8 cellular contexts compared by ENCODE assay signal in the genomic region with DNA sequence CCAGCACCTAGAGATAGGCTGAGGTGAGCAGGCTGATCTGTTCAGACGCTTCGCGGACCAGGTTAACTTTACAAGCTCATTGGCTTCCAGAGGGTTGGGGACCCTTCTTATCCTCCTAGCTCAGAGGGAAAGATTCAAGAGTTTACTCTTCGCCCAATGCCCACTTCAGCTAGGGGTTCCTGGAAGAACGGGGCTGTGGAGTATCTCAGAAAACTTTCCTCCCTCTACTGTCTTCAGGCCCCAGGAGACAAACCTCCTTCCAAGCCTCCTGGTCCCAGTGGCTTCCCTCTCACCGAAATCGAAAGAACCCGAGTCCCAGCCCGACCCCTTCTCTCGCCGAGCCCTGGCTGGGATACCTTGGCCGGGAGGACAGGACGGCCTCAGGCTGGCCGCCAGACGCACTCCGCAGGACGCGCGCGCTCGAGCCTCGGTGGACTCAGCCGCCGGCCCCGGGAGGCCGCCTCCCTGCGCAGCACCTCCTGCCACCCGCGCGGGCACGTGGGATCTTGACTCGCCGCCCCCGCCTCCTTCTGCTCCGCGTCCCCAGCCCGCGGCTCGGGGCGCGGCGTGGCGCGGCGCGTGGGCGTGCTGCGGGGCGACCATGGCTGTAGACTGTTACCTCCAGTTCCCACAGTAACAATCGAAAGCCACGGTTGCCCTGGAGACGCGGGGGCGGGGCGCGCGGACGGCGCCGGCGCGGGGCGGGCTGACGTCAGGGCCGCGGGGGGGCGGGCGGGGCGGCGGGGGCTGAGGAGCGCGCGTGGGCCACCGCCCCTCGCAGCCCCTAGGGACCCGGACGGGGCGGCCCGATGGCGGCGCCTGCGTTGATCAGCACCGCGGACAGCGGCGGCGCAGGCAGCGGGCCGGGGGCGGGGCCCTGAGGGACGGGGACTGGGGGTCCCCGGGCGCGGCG. TPM values are rescaled to one million over a fixed set of nuclear protein-coding genes. Genes with fewer than 3 reads are reported as not detected.
A peak's percentile ranks its signal among the peaks of the same experiment; 100 is the strongest.
DNase-seq lines count a peak whose midpoint lies in the region; ATAC-seq, FAIRE-seq and TF ChIP-seq lines count a peak whose summit lies in the region.

No MANE protein-coding gene starts in this region.

- H3K4me1 ChIP-seq in A673 (ENCODE audit: insufficient read depth, low read length, poor library complexity, severe bottlenecking) (peaks cover 7% of the 10 kb centered on the region), OCI-LY7 (ENCODE audit: insufficient read depth, low read length, poor library complexity, severe bottlenecking) (peaks cover 17% of the 10 kb centered on the region), esophagus squamous epithelium (peaks cover 28 to 49% (median 32%) of the 10 kb centered on the region in 3 donors)
- H3K4me1 ChIP-seq in naive thymus-derived CD4-positive, alpha-beta T cell (ENCODE audit: control insufficient read depth in 2 of 2, insufficient read depth in 2 of 2, low read length in 2 of 2): peaks cover 20 to 27% of the 10 kb centered on the region in 2 donors

- peak overlapping the region in 5 of 9 donors; percentile 39 to 83 (median 66) for H3K27ac Mint-ChIP-seq in naive thymus-derived CD4-positive, alpha-beta T cell
- H3K27ac Mint-ChIP-seq in stimulated activated naive B cell treated with anti-CD40 and anti-IgM and Interleukin-4, amounts not matched to agents 10 μg/mL and 1 μg/mL and 100 μg/mL, for 72 hours: peak overlapping the region; percentile 51

- peak overlapping the region; percentile 51 to 81 (median 74) for H3K4me3 Mint-ChIP-seq in naive thymus-derived CD4-positive, alpha-beta T cell
- H3K4me3 Mint-ChIP-seq in stimulated activated naive B cell treated with anti-CD40 and anti-IgM and Interleukin-4, amounts not matched to agents 10 μg/mL and 1 μg/mL and 100 μg/mL, for 72 hours: peak overlapping the region; percentile 77 to 82

- WGBS in esophagus squamous epithelium, 2 donors: 10 to 37% methylated on average over 5 to 12 of the region's 95 CpGs

- POLR2A ChIA-PET in A673 (lab: Charles Lee; ENCODE audit: low non-redundant PET): interaction anchor here (0.6 kb wide), 1 partner anchor 353 kb away, joined by 3 read pairs; no protein-coding TSS in a partner anchor
- POLR2A ChIA-PET in OCI-LY7 (lab: Charles Lee): no interaction called here
- POLR2A ChIA-PET in naive thymus-derived CD4-positive, alpha-beta T cell (lab: Charles Lee): no interaction called here

- no peaks in the 10 kb centered on the region for H4K20me1 ChIP-seq in OCI-LY7 (ENCODE audit: insufficient read depth, low read length)

- H3K9me2 ChIP-seq in OCI-LY7 (ENCODE audit: insufficient read depth, low read length): no peaks in the 10 kb centered on the region

- H3K36me3 ChIP-seq in A673 (ENCODE audit: insufficient read depth, low read length, poor library complexity, severe bottlenecking): peaks cover under 1% of the 10 kb centered on the region
- H3K36me3 ChIP-seq in OCI-LY7 (ENCODE audit: insufficient read depth, low read length): peaks cover 4% of the 10 kb centered on the region; the same call in 1 of the 2 replicates
- H3K36me3 ChIP-seq in esophagus squamous epithelium: peaks cover 0 to under 1% (median 0%) of the 10 kb centered on the region in 3 donors
- H3K36me3 ChIP-seq in naive thymus-derived CD4-positive, alpha-beta T cell (ENCODE audit: control insufficient read depth in 2 of 3, insufficient read depth in 3 of 3, low read length in 3 of 3): peaks cover 0 to 3% (median 0%) of the 10 kb centered on the region in 3 experiments

- peaks cover 0 to 15% (median 0%) of the 10 kb centered on the region in 5 donors for H3K27me3 Mint-ChIP-seq in naive thymus-derived CD4-positive, alpha-beta T cell
- H3K27me3 Mint-ChIP-seq in stimulated activated naive B cell treated with anti-CD40 and anti-IgM and Interleukin-4, amounts not matched to agents 10 μg/mL and 1 μg/mL and 100 μg/mL, for 72 hours: peaks cover 24 to 25% of the 10 kb centered on the region in 2 donors

- peaks cover 0 to 4% (median 0%) of the 10 kb centered on the region in 5 donors for H3K36me3 Mint-ChIP-seq in naive thymus-derived CD4-positive, alpha-beta T cell
- H3K36me3 Mint-ChIP-seq in stimulated activated naive B cell treated with anti-CD40 and anti-IgM and Interleukin-4, amounts not matched to agents 10 μg/mL and 1 μg/mL and 100 μg/mL, for 72 hours: peaks cover 6 to 8% of the 10 kb centered on the region in 2 donors

- H3K9me3 ChIP-seq in A673 (ENCODE audit: low read depth, low read length, poor library complexity, severe bottlenecking): no peaks in the 10 kb centered on the region
- H3K9me3 ChIP-seq in OCI-LY7 (ENCODE audit: low read length): no peaks in the 10 kb centered on the region
- no peaks in the 10 kb centered on the region for H3K9me3 ChIP-seq in esophagus squamous epithelium
- H3K9me3 ChIP-seq in naive thymus-derived CD4-positive, alpha-beta T cell (ENCODE audit: control insufficient read depth in 2 of 3, low read length in 3 of 3): no peaks in the 10 kb centered on the region

- H3K27ac ChIP-seq in A673 (ENCODE audit: low read depth, low read length, poor library complexity, severe bottlenecking) (peak overlapping the region; percentile 85), OCI-LY7 (ENCODE audit: low read depth, low read length, poor library complexity, severe bottlenecking) (no peak overlapping the region), esophagus squamous epithelium (peak overlapping the region; percentile 59 to 79 (median 72))
- peak overlapping the region; percentile 42 for H3K27ac ChIP-seq in naive thymus-derived CD4-positive, alpha-beta T cell (ENCODE audit: low read depth, low read length)

- peak overlapping the region; percentile 96 for H3K4me3 ChIP-seq in A673 (ENCODE audit: low read depth, low read length, poor library complexity, severe bottlenecking)
- peak overlapping the region; percentile 63 for H3K4me3 ChIP-seq in OCI-LY7 (ENCODE audit: low read depth, low read length, poor library complexity, severe bottlenecking)
- peak overlapping the region; percentile 55 to 95 (median 70) for H3K4me3 ChIP-seq in esophagus squamous epithelium
- H3K4me3 ChIP-seq in naive thymus-derived CD4-positive, alpha-beta T cell (ENCODE audit: low read length): peak overlapping the region; percentile 75

- no peaks in the 10 kb centered on the region for H3K79me2 ChIP-seq in OCI-LY7 (ENCODE audit: insufficient read depth, low read depth, low read length)

- peak; percentile 66 for FAIRE-seq in GM18507 (lab: Jason Lieb, UNC)

- ATAC-seq in HG03139 (IDR thresholded peaks at IDR 0.05; ENCODE audit: unreplicated experiment): peak; percentile 36
- ATAC-seq in naive thymus-derived CD4-positive, alpha-beta T cell: peak; percentile 79
- ATAC-seq in stimulated activated naive B cell treated with anti-CD40 and anti-IgM and Interleukin-4, amounts not matched to agents 10 μg/mL and 1 μg/mL and 100 μg/mL, for 72 hours (replicated peaks): peak; percentile 73 to 76

- H3K4me2 ChIP-seq in OCI-LY7 (ENCODE audit: low read length): peak overlapping the region; percentile 73

- no peaks in the 10 kb centered on the region for H3K9me3 Mint-ChIP-seq in naive thymus-derived CD4-positive, alpha-beta T cell
- H3K9me3 Mint-ChIP-seq in stimulated activated naive B cell treated with anti-CD40 and anti-IgM and Interleukin-4, amounts not matched to agents 10 μg/mL and 1 μg/mL and 100 μg/mL, for 72 hours: no peaks in the 10 kb centered on the region

- TF ChIP-seq CTCF in A673 (conservative IDR thresholded peaks at IDR 0.05; ENCODE audit: low read depth, low read length) (no peak), OCI-LY7 (conservative IDR thresholded peaks at IDR 0.05; ENCODE audit: low read length) (no peak), esophagus squamous epithelium (IDR thresholded peaks at IDR 0.05) (no peak)

- DNase-seq in A673 (ENCODE audit: low spot score): peak; percentile 91
- DNase-seq in GM18507 (ENCODE audit: extremely low spot score, insufficient read length, low read depth): no peak
- DNase-seq in OCI-LY7 (ENCODE audit: low spot score): peak; percentile 46
- DNase-seq in activated T-cell treated with anti-CD3 and anti-CD28 coated beads, Interleukin-2, amount 50 U/mL, for 48 hours: peak; percentile 90
- DNase-seq in esophagus squamous epithelium (lab: John Stamatoyannopoulos, UW): no peak
- peak; percentile 82 to 96 (median 86) for DNase-seq in naive thymus-derived CD4-positive, alpha-beta T cell
- DNase-seq in stimulated activated naive B cell treated with anti-CD40 and anti-IgM and Interleukin-4, amounts not matched to agents 10 μg/mL and 1 μg/mL and 100 μg/mL, for 72 hours: peak; percentile 84

- H2AFZ ChIP-seq in OCI-LY7 (ENCODE audit: low read length): no peak overlapping the region

- CTCF ChIA-PET in A673 (lab: Charles Lee) (no interaction called here), OCI-LY7 (lab: Charles Lee; ENCODE audit: unreplicated experiment) (no interaction called here)
- CTCF ChIA-PET in naive thymus-derived CD4-positive, alpha-beta T cell (lab: Charles Lee): interaction anchor here (1.1 to 2.2 kb wide), 2 partner anchors 195 to 196 kb away, joined by 4 to 9 read pairs; no protein-coding TSS in a partner anchor

- peaks cover 8 to 37% (median 28%) of the 10 kb centered on the region in 7 donors for H3K4me1 Mint-ChIP-seq in naive thymus-derived CD4-positive, alpha-beta T cell
- peaks cover 26 to 44% of the 10 kb centered on the region in 2 donors for H3K4me1 Mint-ChIP-seq in stimulated activated naive B cell treated with anti-CD40 and anti-IgM and Interleukin-4, amounts not matched to agents 10 μg/mL and 1 μg/mL and 100 μg/mL, for 72 hours

- TF ChIP-seq POLR2A in esophagus squamous epithelium (IDR thresholded peaks at IDR 0.05): no peak

- H3K27me3 ChIP-seq in A673 (replicated peaks; ENCODE audit: insufficient read depth, low read depth, low read length, poor library complexity) (no peaks in the 10 kb centered on the region), esophagus squamous epithelium (peaks cover 0 to 40% (median 3%) of the 10 kb centered on the region in 4 donors)
- peaks cover 0 to 9% of the 10 kb centered on the region in 2 donors for H3K27me3 ChIP-seq in naive thymus-derived CD4-positive, alpha-beta T cell (ENCODE audit: control insufficient read depth in 2 of 2, insufficient read depth in 2 of 2, low read length in 2 of 2)

- BruUV-seq in A673 (replicated peaks; lab: Mats Ljungman, UMichigan) (no TSS peak), OCI-LY7 (replicated peaks; lab: Mats Ljungman, UMichigan) (no TSS peak)

- intact Hi-C loops in A673 (cut with micrococcal nuclease; ENCODE audit: unreplicated experiment): no loop called here
- intact Hi-C loops in OCI-LY7 (cut with micrococcal nuclease; ENCODE audit: unreplicated experiment): loop anchor here (5.0 kb wide), 1 partner anchor 288 kb away; a partner anchor contains a TSS
- intact Hi-C loops in esophagus squamous epithelium (cut with DNase I): no loop called here
- intact Hi-C loops in naive thymus-derived CD4-positive, alpha-beta T cell (cut with micrococcal nuclease): loop anchor here (1.0 to 2.0 kb wide), 3 partner anchors 7 to 352 kb away; a partner anchor contains a TSS

RNA-seq across cellular contexts. Expression of a gene that starts 5.3 kb away (rescaled TPM):
- total RNA-seq in A673 (2021): 0.84 and 1.5 TPM in 2 replicates
- total RNA-seq in OCI-LY7 (2014; rRNA removed; shearing (Covaris generic)): 0.19 TPM in 1 of 2 replicates, not detected in the other
- total RNA-seq in OCI-LY7 (2022): 0.32 TPM in 1 of 2 replicates, not detected in the other
- total RNA-seq in esophagus squamous epithelium: 10 to 100 TPM in 1 of 4 donors, 1 to 10 TPM in 3; 2.1 to 14.1 (median 5.9) TPM
- total RNA-seq in naive thymus-derived CD4-positive, alpha-beta T cell: 100 to 1,000 TPM in 1 of 5 experiments, 1 to 10 TPM in 4; 1.4 to 128 (median 6.3) TPM
- under 1 TPM; 0.56 to 0.83 TPM for polyA plus RNA-seq in naive thymus-derived CD4-positive, alpha-beta T cell

RNA-seq across cellular contexts. Expression of a gene that starts 7.8 kb away (rescaled TPM):
- total RNA-seq in A673 (2021) (30.7 and 33.1 TPM in 2 replicates), OCI-LY7 (2022) (18.2 and 21.9 TPM in 2 replicates), esophagus squamous epithelium (10 to 100 TPM; 42.3 to 70.5 (median 53.2) TPM)
- total RNA-seq in OCI-LY7 (2014; rRNA removed; shearing (Covaris generic)): 18.8 and 24.0 TPM in 2 replicates
- 10 to 100 TPM; 24.5 to 37.9 (median 31.8) TPM for total RNA-seq in naive thymus-derived CD4-positive, alpha-beta T cell
- polyA plus RNA-seq in naive thymus-derived CD4-positive, alpha-beta T cell: 10 to 100 TPM; 52.7 to 65.5 TPM

RNA-seq across cellular contexts. Expression of a gene that starts 19.6 kb away (rescaled TPM):
- total RNA-seq in A673 (2021) (51.1 and 60.8 TPM in 2 replicates), OCI-LY7 (2022) (35.1 and 42.6 TPM in 2 replicates), esophagus squamous epithelium (10 to 100 TPM; 14.9 to 55.7 (median 22.7) TPM)
- 26.5 and 30.4 TPM in 2 replicates for total RNA-seq in OCI-LY7 (2014; rRNA removed; shearing (Covaris generic))
- total RNA-seq in naive thymus-derived CD4-positive, alpha-beta T cell: 100 to 1,000 TPM in 1 of 5 experiments, 10 to 100 TPM in 4; 47.3 to 124 (median 97.6) TPM
- polyA plus RNA-seq in naive thymus-derived CD4-positive, alpha-beta T cell: 10 to 100 TPM; 32.9 to 51.3 TPM

RNA-seq across cellular contexts. Expression of a gene that starts 24.5 kb away (rescaled TPM):
- 0.80 and 1.0 TPM in 2 replicates for total RNA-seq in A673 (2021)
- not detected in 2 replicates for total RNA-seq in OCI-LY7 (2014; rRNA removed; shearing (Covaris generic))
- total RNA-seq in OCI-LY7 (2022): not detected in 2 replicates
- total RNA-seq in esophagus squamous epithelium: 1 to 10 TPM; 1.1 to 4.0 (median 2.0) TPM
- total RNA-seq in naive thymus-derived CD4-positive, alpha-beta T cell: 1 to 10 TPM in 1 of 5 experiments, under 1 TPM in 2, not detected in 2; 0.19 to 1.5 (median 0.49) TPM
- polyA plus RNA-seq in naive thymus-derived CD4-positive, alpha-beta T cell: under 1 TPM; 0.21 to 0.58 TPM

Comparison
In these comparisons a context has a peak if more than half of its experiments do, and no peak if none do; other contexts are left out.
1. DNase-seq: peak in A673 (single experiment), OCI-LY7 (single experiment), activated T-cell treated with anti-CD3 and anti-CD28 coated beads, Interleukin-2, amount 50 U/mL, for 48 hours (2 of 2), naive thymus-derived CD4-positive, alpha-beta T cell (9 of 9) and stimulated activated naive B cell treated with anti-CD40 and anti-IgM and Interleukin-4, amounts not matched to agents 10 μg/mL and 1 μg/mL and 100 μg/mL, for 72 hours (single experiment); none in GM18507 (single experiment) and esophagus squamous epithelium (single experiment).
2. intact Hi-C loops: an anchor here in OCI-LY7 (5.0 kb wide) and naive thymus-derived CD4-positive, alpha-beta T cell (1.0 to 2.0 kb wide); none called in A673 and esophagus squamous epithelium.
3. Peak in every context shown above with its lines, with median percentiles within 50 percentile points of each other: H3K4me3 ChIP-seq and ATAC-seq.